Comparison of ENCODE assay signal across 9 cellular contexts in genomic region chr20:23142162-23143050, GRCh38. TPM values are rescaled to one million over a fixed set of nuclear protein-coding genes. Genes with fewer than 3 reads are reported as not detected.
DNase-seq lines count a peak whose midpoint lies in the region; ATAC-seq and TF ChIP-seq lines count a peak whose summit lies in the region.
"Had no signal": no experiment of that assay in that cellular context is flagged by ENCODE, and none has a peak within 500 bp of the region (broad histone marks: within the 10 kb centered on the region; RNA-seq: fewer than 3 reads in every experiment).

No MANE protein-coding gene starts in this region.

- H3K9me3 ChIP-seq in HCT116 (ENCODE audit: control insufficient read depth in 1 of 2, insufficient read depth in 1 of 2, low read depth in 1 of 2, low read length in 2 of 2) (no peaks in the 10 kb centered on the region), RWPE2 (ENCODE audit: severe bottlenecking) (no peaks in the 10 kb centered on the region), gastroesophageal sphincter (no peaks in the 10 kb centered on the region)

- intact Hi-C loops in HCT116 (cut with micrococcal nuclease): loop anchor here (10.0 kb wide), 1 partner anchor 212 kb away; the partner anchor contains the start of gene NXT1

- H3K4me3 ChIP-seq in HCT116 (replicated peaks in 1 of 2; ENCODE audit: low read depth in 1 of 2, low read length in 2 of 2) (no peak overlapping the region), RWPE2 (ENCODE audit: severe bottlenecking) (no peak overlapping the region), gastroesophageal sphincter (no peak overlapping the region), urinary bladder (ENCODE audit: low read depth, low read length) (no peak overlapping the region)

- peak in 1 of 3 experiments; percentile 22; a peak in 1 of 6 replicates for TF ChIP-seq CTCF in HCT116 (IDR thresholded peaks at IDR 0.05 in 2 of 3, conservative IDR thresholded peaks at IDR 0.05 in 1 of 3; ENCODE audit: borderline replicate concordance in 1 of 3, insufficient read depth in 1 of 3, low read depth in 2 of 3, low read length in 2 of 3)
- TF ChIP-seq CTCF in RWPE2 (IDR thresholded peaks at IDR 0.05; ENCODE audit: poor library complexity, severe bottlenecking): no peak
- TF ChIP-seq CTCF in gastroesophageal sphincter (IDR thresholded peaks at IDR 0.05): no peak

- no TSS peak for BruUV-seq in HCT116 (replicated peaks; lab: Mats Ljungman, UMichigan)

- ATAC-seq in HCT116 (peak; percentile 53), RWPE2 (ENCODE audit: low read depth) (no peak), gastroesophageal sphincter (no peak)

- H3K36me3 ChIP-seq in HCT116 (ENCODE audit: control insufficient read depth in 1 of 2, insufficient read depth in 2 of 2, low read length in 2 of 2) (no peaks in the 10 kb centered on the region), RWPE2 (ENCODE audit: low read depth) (no peaks in the 10 kb centered on the region), gastroesophageal sphincter (no peaks in the 10 kb centered on the region), urinary bladder (ENCODE audit: insufficient read depth) (no peaks in the 10 kb centered on the region)

- no peaks in the 10 kb centered on the region for H4K20me1 ChIP-seq in HCT116 (ENCODE audit: insufficient read depth)

- H3K4me2 ChIP-seq in HCT116 (ENCODE audit: low read length): peak overlapping the region; percentile 52

- CTCF ChIA-PET in HCT116 (lab: Charles Lee): interaction anchor here (0.9 kb wide), 1 partner anchor 451 kb away, joined by 3 read pairs; no protein-coding TSS in a partner anchor

- H3K4me1 ChIP-seq in HCT116 (ENCODE audit: control insufficient read depth in 1 of 2, insufficient read depth in 2 of 2, low read length in 2 of 2) (peaks cover 16 to 57% of the 10 kb centered on the region in 2 experiments), RWPE2 (ENCODE audit: insufficient read depth, poor library complexity, severe bottlenecking) (peaks cover 47% of the 10 kb centered on the region), gastroesophageal sphincter (peaks cover 0 to 29% (median 12%) of the 10 kb centered on the region in 3 donors), urinary bladder (ENCODE audit: insufficient read depth) (no peaks in the 10 kb centered on the region)

- peak overlapping the region; percentile 31 for H3K9ac ChIP-seq in HCT116 (ENCODE audit: low read length)

- H3K9me2 ChIP-seq in HCT116 (ENCODE audit: insufficient read depth): no peaks in the 10 kb centered on the region

- TF ChIP-seq POLR2A in HCT116 (IDR thresholded peaks at IDR 0.05; ENCODE audit: borderline replicate concordance, extremely low read depth, insufficient read depth, insufficient read length) (no peak), gastroesophageal sphincter (IDR thresholded peaks at IDR 0.05) (no peak)

- TF ChIP-seq RAD21 in HCT116 (IDR thresholded peaks at IDR 0.05; ENCODE audit: low read depth): peak; percentile 15; the same call in 1 of the 2 replicates

- WGBS in gastroesophageal sphincter (ENCODE audit: low coverage in 1 of 2), 2 donors: 80 to 83% methylated on average over 4 to 7 of the region's 16 CpGs
- 86% methylated on average over 16 of the region's 16 CpGs for WGBS in urinary bladder

- H3K27me3 ChIP-seq in HCT116 (ENCODE audit: insufficient read depth, low read length) (no peaks in the 10 kb centered on the region), RWPE2 (ENCODE audit: insufficient read depth, poor library complexity, severe bottlenecking) (no peaks in the 10 kb centered on the region), gastroesophageal sphincter (no peaks in the 10 kb centered on the region)

- no peak for TF ChIP-seq EP300 in gastroesophageal sphincter (IDR thresholded peaks at IDR 0.05)

- no peaks in the 10 kb centered on the region for H3K79me2 ChIP-seq in HCT116 (ENCODE audit: insufficient read depth, low read length)

- H3K27ac ChIP-seq in HCT116 (ENCODE audit: low read depth, low read length) (no peak overlapping the region; the same call in none of the 2 replicates), RWPE2 (ENCODE audit: poor library complexity, severe bottlenecking) (peak overlapping the region; percentile 88), gastroesophageal sphincter (peak overlapping the region; percentile 1 to 83 (median 68)), urinary bladder (ENCODE audit: low read depth) (peak overlapping the region; percentile 42)

- peak; percentile 23 for DNase-seq in GDM1 (lab: John Stamatoyannopoulos, UW)
- DNase-seq in HCT116 (ENCODE audit: low read depth, low spot score): no peak
- DNase-seq in RWPE2 (ENCODE audit: low spot score): peak; percentile 54
- DNase-seq in activated CD4-positive, CD25-positive, alpha-beta regulatory T cell treated with anti-CD3 and anti-CD28 coated beads, Interleukin-2, amount 50 U/mL, for 72 hours: no peak
- no peak for DNase-seq in NCI-H1417 (lab: John Stamatoyannopoulos, UW)
- no peak for DNase-seq in glomerular visceral epithelial cell (ENCODE audit: extremely low spot score)

- RAD21 ChIA-PET in HCT116 (lab: Charles Lee; ENCODE audit: low non-redundant PET in 1 of 2, low total read pairs in 2 of 2, uncharacterized antibody in 2 of 2, unreplicated experiment in 2 of 2): no interaction called here

- POLR2A ChIA-PET in HCT116 (lab: Charles Lee): interaction anchor here (1.0 to 1.5 kb wide), 2 partner anchors 14 to 16 kb away, joined by 3 read pairs; no protein-coding TSS in a partner anchor

- H2AFZ ChIP-seq in HCT116 (ENCODE audit: low read depth, low read length, poor library complexity, severe bottlenecking): no peak overlapping the region

TF ChIP-seq in HCT116, 20 proteins besides CTCF, POLR2A, EP300 and RAD21:
- no peak for TF ChIP-seq TCF7L2 (IDR thresholded peaks at IDR 0.05; ENCODE audit: borderline replicate concordance, extremely low read depth, insufficient read depth, insufficient read length)
- peak; percentile 38 for TF ChIP-seq ZFX (IDR thresholded peaks at IDR 0.05)
- no peak for TF ChIP-seq EZH2 (IDR thresholded peaks at IDR 0.05)
- no peak for TF ChIP-seq SRF (IDR thresholded peaks at IDR 0.05; ENCODE audit: low read depth)
- TF ChIP-seq SP1 (IDR thresholded peaks at IDR 0.05; ENCODE audit: low read depth): no peak
- TF ChIP-seq YY1 (IDR thresholded peaks at IDR 0.05; ENCODE audit: extremely low read depth, insufficient replicate concordance, low read depth, low read length): no peak
- TF ChIP-seq ATF3 (IDR thresholded peaks at IDR 0.05): no peak
- no peak for TF ChIP-seq EGR1 (IDR thresholded peaks at IDR 0.05; ENCODE audit: low read depth)
- TF ChIP-seq POLR2AphosphoS5 (IDR thresholded peaks at IDR 0.05; ENCODE audit: low read depth, low read length): no peak

RNA-seq across cellular contexts. Expression of gene CD93, which starts 56.3 kb away (rescaled TPM):
- total RNA-seq in HCT116 (2021; ENCODE audit: unreplicated experiment) (0.07 TPM), gastroesophageal sphincter (10 to 100 TPM; 20.4 to 75.4 (median 47.2) TPM), urinary bladder (72.8 TPM)
- polyA plus RNA-seq in HCT116 (2012): not detected in 2 replicates
- polyA plus RNA-seq in urinary bladder: 52.6 TPM
- total RNA-seq: myocyte had no signal

Comparison
In these comparisons a context has a peak if more than half of its experiments do, and no peak if none do; other contexts are left out.
1. DNase-seq: peak in GDM1 (single experiment) and RWPE2 (single experiment); none in HCT116 (single experiment), activated CD4-positive, CD25-positive, alpha-beta regulatory T cell treated with anti-CD3 and anti-CD28 coated beads, Interleukin-2, amount 50 U/mL, for 72 hours (single experiment), NCI-H1417 (0 of 3) and glomerular visceral epithelial cell (single experiment).
2. RNA of gene CD93, which starts 56.3 kb away (total RNA-seq): 72.8 TPM in urinary bladder (single experiment) and 20.4 to 75.4 TPM in gastroesophageal sphincter; 0.07 TPM in HCT116 (single experiment); every median in the first group is over 10 times any median in the second.